ENCODE assay signal across 1 cellular context in the genomic region with DNA sequence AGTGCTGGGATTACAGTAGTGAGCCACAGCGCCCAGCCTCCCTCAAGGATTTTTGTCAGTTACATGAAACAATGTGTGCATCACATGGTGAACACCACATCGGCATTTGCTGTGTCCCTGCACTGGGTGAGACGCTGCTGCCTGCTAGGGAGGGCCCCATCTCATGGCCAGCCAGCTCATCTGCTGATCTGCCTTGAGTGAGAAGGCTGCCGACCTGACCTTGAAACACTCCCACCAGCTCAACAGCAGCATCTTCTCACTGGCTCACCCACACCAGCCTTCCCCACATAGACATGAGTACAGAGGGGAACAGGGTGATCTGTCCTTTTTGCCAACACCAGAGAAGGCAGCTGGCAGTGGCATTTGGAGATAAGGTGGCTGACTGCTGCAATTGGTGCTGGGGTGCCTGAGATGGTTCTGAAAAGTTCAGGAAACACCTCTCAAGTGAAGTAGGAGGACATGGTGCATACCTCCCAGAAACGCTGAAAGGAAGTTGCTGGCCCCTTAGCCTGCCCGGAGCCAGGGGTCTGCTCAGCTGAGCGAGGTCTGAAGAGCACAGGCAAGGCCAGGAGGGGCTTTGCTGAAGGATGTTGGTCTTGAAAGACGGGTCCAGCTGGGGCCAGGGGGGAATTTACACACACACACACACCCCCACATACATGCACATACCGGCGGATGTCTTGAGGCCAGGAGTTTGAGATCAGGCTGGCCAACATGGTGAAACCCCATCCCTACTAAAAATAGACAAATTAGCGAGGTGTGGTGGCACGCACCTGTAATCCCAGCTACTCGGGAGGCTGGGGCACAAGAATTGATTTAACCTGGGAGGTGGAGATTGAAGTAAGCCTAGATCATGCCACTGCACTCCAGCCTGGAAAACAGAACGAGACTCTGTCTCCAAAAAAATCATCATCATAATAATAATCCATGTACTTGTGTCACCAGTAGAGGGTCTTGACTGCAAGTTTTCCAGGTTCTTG.
TF ChIP-seq lines count a peak whose summit lies in the region.

No MANE protein-coding gene starts in this region.

TF ChIP-seq in IMR-90, 13 proteins besides CTCF, POLR2A, EP300 and RAD21:
- TF ChIP-seq MAFK (IDR thresholded peaks at IDR 0.05; ENCODE audit: low read depth, low read length) (no peak), RFX5 (IDR thresholded peaks at IDR 0.05; ENCODE audit: low read depth, low read length) (no peak), NFE2L2 (IDR thresholded peaks at IDR 0.05; ENCODE audit: low read depth, low read length) (no peak), FOS (IDR thresholded peaks at IDR 0.05; ENCODE audit: low read depth, low read length) (no peak), CHD1 (IDR thresholded peaks at IDR 0.05; ENCODE audit: low read depth, low read length) (no peak), MAZ (IDR thresholded peaks at IDR 0.05; ENCODE audit: borderline replicate concordance, low read depth, low read length) (no peak), MXI1 (IDR thresholded peaks at IDR 0.05; ENCODE audit: borderline replicate concordance, low read depth, low read length) (no peak), ELK1 (IDR thresholded peaks at IDR 0.05; ENCODE audit: borderline replicate concordance, low read depth, low read length) (no peak), CEBPB (IDR thresholded peaks at IDR 0.05; ENCODE audit: low read depth, low read length) (no peak), BHLHE40 (IDR thresholded peaks at IDR 0.05; ENCODE audit: low read depth, low read length) (no peak), SMC3 (IDR thresholded peaks at IDR 0.05; ENCODE audit: low read depth, low read length) (no peak), USF2 (IDR thresholded peaks at IDR 0.05; ENCODE audit: low read depth, low read length) (no peak), RCOR1 (IDR thresholded peaks at IDR 0.05; ENCODE audit: insufficient replicate concordance, low read length) (no peak)
TF ChIP-seq in IMR-90: peak in this region for 0.
